In genomic region chr7:151245360-151246160, GRCh38 we compare ENCODE assay signal across 8 cellular contexts. TPM values are rescaled to one million over a fixed set of nuclear protein-coding genes. Genes with fewer than 3 reads are reported as not detected.
DNase-seq lines count a peak whose midpoint lies in the region; ATAC-seq and TF ChIP-seq lines count a peak whose summit lies in the region.

No MANE protein-coding gene starts in this region.

- peak; percentile 39 for TF ChIP-seq CTCF in AG09309 (IDR thresholded peaks at IDR 0.05; ENCODE audit: control insufficient read depth, insufficient read depth, low read depth, low read length, missing control alignments)
- peak; percentile 80 for TF ChIP-seq CTCF in smooth muscle cell (IDR thresholded peaks at IDR 0.05; ENCODE audit: borderline replicate concordance, insufficient read depth, poor library complexity, severe bottlenecking)

- H3K36me3 Mint-ChIP-seq in activated naive CD4-positive, alpha-beta T cell treated with anti-CD3 and anti-CD28 coated beads, Interleukin-2, amount 50 U/mL, for 24 hours: no peaks in the 10 kb centered on the region

- peaks cover 28% of the 10 kb centered on the region for H3K79me2 ChIP-seq in smooth muscle cell (ENCODE audit: low read depth)

- H3K27me3 Mint-ChIP-seq in activated naive CD4-positive, alpha-beta T cell treated with anti-CD3 and anti-CD28 coated beads, Interleukin-2, amount 50 U/mL, for 24 hours: peaks cover 14% of the 10 kb centered on the region

- no peak overlapping the region for H3K27ac Mint-ChIP-seq in activated naive CD4-positive, alpha-beta T cell treated with anti-CD3 and anti-CD28 coated beads, Interleukin-2, amount 50 U/mL, for 24 hours

- ATAC-seq in GM19463 (IDR thresholded peaks at IDR 0.05; ENCODE audit: unreplicated experiment): peak; percentile 50
- ATAC-seq in right cardiac atrium: peak; percentile 3 to 5
- no peak for ATAC-seq in HG03439 (IDR thresholded peaks at IDR 0.05; ENCODE audit: unreplicated experiment)

- H3K27ac ChIP-seq in right cardiac atrium (ENCODE audit: low read length) (peak overlapping the region; percentile 19), smooth muscle cell (ENCODE audit: low read depth) (no peak overlapping the region)

- intact Hi-C loops in right cardiac atrium (cut with DNase I): loop anchor here in 2 of 4 donors (5.0 kb wide), 1 partner anchor 57 kb away; no protein-coding TSS in a partner anchor

- H3K9ac ChIP-seq in smooth muscle cell (ENCODE audit: low read depth): no peak overlapping the region

- peaks cover 55% of the 10 kb centered on the region for H3K4me1 Mint-ChIP-seq in activated naive CD4-positive, alpha-beta T cell treated with anti-CD3 and anti-CD28 coated beads, Interleukin-2, amount 50 U/mL, for 24 hours

- H3K9me3 ChIP-seq in right cardiac atrium (ENCODE audit: control insufficient read depth, low read length): no peaks in the 10 kb centered on the region
- H3K9me3 ChIP-seq in smooth muscle cell (replicated peaks; ENCODE audit: low read depth): no peaks in the 10 kb centered on the region

- H3K27me3 ChIP-seq in right cardiac atrium (ENCODE audit: control insufficient read depth, insufficient read depth) (no peaks in the 10 kb centered on the region), smooth muscle cell (ENCODE audit: low read depth) (no peaks in the 10 kb centered on the region)

- H3K4me2 ChIP-seq in smooth muscle cell: peak overlapping the region; percentile 99

- H2AFZ ChIP-seq in smooth muscle cell (ENCODE audit: low read depth): no peak overlapping the region

- 4% methylated on average over 60 of the region's 60 CpGs for WGBS in right cardiac atrium
- 6% methylated on average over 34 of the region's 60 CpGs for WGBS in smooth muscle cell (ENCODE audit: low lambda C conversion rate)

- H4K20me1 ChIP-seq in smooth muscle cell (ENCODE audit: low read depth): peaks cover 68% of the 10 kb centered on the region

- no peaks in the 10 kb centered on the region for H3K9me3 Mint-ChIP-seq in activated naive CD4-positive, alpha-beta T cell treated with anti-CD3 and anti-CD28 coated beads, Interleukin-2, amount 50 U/mL, for 24 hours

- peak overlapping the region; percentile 58 for H3K4me3 Mint-ChIP-seq in activated naive CD4-positive, alpha-beta T cell treated with anti-CD3 and anti-CD28 coated beads, Interleukin-2, amount 50 U/mL, for 24 hours

- H3K4me1 ChIP-seq in right cardiac atrium (ENCODE audit: control insufficient read depth, insufficient read depth, low read length) (peaks cover 10% of the 10 kb centered on the region), smooth muscle cell (ENCODE audit: low read depth) (peaks cover 30% of the 10 kb centered on the region)

- no peak for DNase-seq in AG09309 (ENCODE audit: low read depth)
- peak; percentile 72 for DNase-seq in RPMI8226
- DNase-seq in right cardiac atrium: peak in 2 of 3 donors; percentile 85 to 87
- DNase-seq in smooth muscle cell (lab: John Stamatoyannopoulos, UW; ENCODE audit: unreplicated experiment): no peak
- no peak for DNase-seq in mesenteric fat pad (ENCODE audit: low spot score)

- no peaks in the 10 kb centered on the region for H3K36me3 ChIP-seq in smooth muscle cell (ENCODE audit: low read depth)

- H3K4me3 ChIP-seq in AG09309 (ENCODE audit: control insufficient read depth, low read depth, low read length) (peak overlapping the region; percentile 33), right cardiac atrium (ENCODE audit: low read length) (peak overlapping the region; percentile 29), smooth muscle cell (peak overlapping the region; percentile 52)

- no peaks in the 10 kb centered on the region for H3F3A ChIP-seq in smooth muscle cell (ENCODE audit: low read depth)

RNA-seq across cellular contexts. Expression of gene SMARCD3, which starts 2.9 kb away (rescaled TPM):
- 100 to 1,000 TPM; 149 to 291 (median 238) TPM for total RNA-seq in right cardiac atrium
- polyA plus RNA-seq in right cardiac atrium: 141 TPM
- total RNA-seq in smooth muscle cell: 35.8 and 44.4 TPM in 2 replicates
- 58.1 and 66.3 TPM in 2 replicates for polyA plus RNA-seq in smooth muscle cell
- 36.5 TPM for total RNA-seq in mesenteric fat pad

RNA-seq across cellular contexts. Expression of gene CHPF2, which starts 13.3 kb away (rescaled TPM):
- total RNA-seq in right cardiac atrium: 10 to 100 TPM; 22.2 to 35.3 (median 27.0) TPM
- polyA plus RNA-seq in right cardiac atrium: 15.5 TPM
- total RNA-seq in smooth muscle cell: 42.3 and 43.7 TPM in 2 replicates
- polyA plus RNA-seq in smooth muscle cell: 70.8 and 71.8 TPM in 2 replicates
- total RNA-seq in mesenteric fat pad: 42.1 TPM

RNA-seq across cellular contexts. Expression of gene ABCF2, which starts 18.6 kb away (rescaled TPM):
- 10 to 100 TPM; 24.6 to 34.5 (median 26.3) TPM for total RNA-seq in right cardiac atrium
- polyA plus RNA-seq in right cardiac atrium: 17.8 TPM
- 30.5 and 35.1 TPM in 2 replicates for total RNA-seq in smooth muscle cell
- 24.2 and 26.5 TPM in 2 replicates for polyA plus RNA-seq in smooth muscle cell
- 38.1 TPM for total RNA-seq in mesenteric fat pad

RNA-seq across cellular contexts. Expression of gene H2BK1, which starts 35.3 kb away (rescaled TPM):
- total RNA-seq in right cardiac atrium: not detected
- polyA plus RNA-seq in right cardiac atrium: not detected
- not detected in 2 replicates for total RNA-seq in smooth muscle cell
- polyA plus RNA-seq in smooth muscle cell: not detected in 2 replicates
- total RNA-seq in mesenteric fat pad: not detected

RNA-seq across cellular contexts. Expression of gene ASB10, which starts 58.5 kb away (rescaled TPM):
- total RNA-seq in right cardiac atrium: 10 to 100 TPM in 3 of 4 donors, 1 to 10 TPM in 1; 4.5 to 21.0 (median 14.0) TPM
- polyA plus RNA-seq in right cardiac atrium: 14.3 TPM
- total RNA-seq in smooth muscle cell: not detected in 2 replicates
- not detected in 2 replicates for polyA plus RNA-seq in smooth muscle cell
- total RNA-seq in mesenteric fat pad: not detected

Comparison
In these comparisons a context has a peak if more than half of its experiments do, and no peak if none do; other contexts are left out.
1. DNase-seq: peak in RPMI8226 (single experiment) and right cardiac atrium (2 of 3); none in AG09309 (single experiment), smooth muscle cell (single experiment) and mesenteric fat pad (single experiment).
2. Peak in every context shown above with its lines, with median percentiles within 50 percentile points of each other: H3K4me3 ChIP-seq.